In genomic region chr10:98340261-98340675, GRCh38 we compare ENCODE assay signal across 9 cellular contexts.
DNase-seq lines count a peak whose midpoint lies in the region; ATAC-seq and TF ChIP-seq lines count a peak whose summit lies in the region.
"Had no signal": no experiment of that assay in that cellular context is flagged by ENCODE, and none has a peak within 500 bp of the region (broad histone marks: within the 10 kb centered on the region; RNA-seq: fewer than 3 reads in every experiment).

No MANE protein-coding gene starts in this region.

- H3K4me1 ChIP-seq in left lung, result no peaks in the 10 kb centered on the region

- peak overlapping the region; percentile 52 to 82 (median 76) for H3K27ac Mint-ChIP-seq in immature natural killer cell
- no peak overlapping the region for H3K27ac Mint-ChIP-seq in activated T-helper 2 cell treated with anti-CD3 and anti-CD28 coated beads, Interferon-gamma antibody, Interleukin-2, Interleukin-4, amounts not matched to agents 10 μg/mL and 5 μg/mL and 100 μg/mL, durations not matched to agents 14 hours and 24 hours and 36 hours

- no peaks in the 10 kb centered on the region for H3K36me3 ChIP-seq in MG63
- H3K36me3 ChIP-seq in left lung, result no peaks in the 10 kb centered on the region

- H3K4me3 ChIP-seq in MG63 (no peak overlapping the region), left lung (no peak overlapping the region)

- H3K9me3 Mint-ChIP-seq in immature natural killer cell, result no peaks in the 10 kb centered on the region
- no peaks in the 10 kb centered on the region for H3K9me3 Mint-ChIP-seq in activated T-helper 2 cell treated with anti-CD3 and anti-CD28 coated beads, Interferon-gamma antibody, Interleukin-2, Interleukin-4, amounts not matched to agents 10 μg/mL and 5 μg/mL and 100 μg/mL, durations not matched to agents 14 hours and 24 hours and 36 hours

- H3K9me3 ChIP-seq in MG63 (no peaks in the 10 kb centered on the region), left lung (no peaks in the 10 kb centered on the region)

- DNase-seq in MG63 (peak; percentile 23), immature natural killer cell (peak; percentile 7 to 12 (median 10)), left lung (no peak), NCI-H2029 treated with DMSO at 0.1 percent for 48 hours (lab: John Stamatoyannopoulos, UW) (no peak)
- DNase-seq in activated T-helper 2 cell treated with anti-CD3 and anti-CD28 coated beads, Interferon-gamma antibody, Interleukin-2, Interleukin-4, amounts not matched to agents 10 μg/mL and 5 μg/mL and 100 μg/mL, durations not matched to agents 14 hours and 24 hours and 36 hours (ENCODE audit: low spot score), result no peak
- DNase-seq in stimulated activated CD8-positive, alpha-beta memory T cell treated with anti-CD3 and anti-CD28 coated beads, Interleukin-4, amount 100 ng/mL, for 48 hours, result no peak

- ATAC-seq in GM18511 (IDR thresholded peaks at IDR 0.05; ENCODE audit: unreplicated experiment), result peak; percentile 55
- peak; percentile 44 for ATAC-seq in GM21723 (IDR thresholded peaks at IDR 0.05; ENCODE audit: unreplicated experiment)
- no peak for ATAC-seq in left lung

- no peak for TF ChIP-seq CTCF in left lung (IDR thresholded peaks at IDR 0.05)

- intact Hi-C loops in left lung (cut with DNase I), result no loop called here
- intact Hi-C loops in activated T-helper 2 cell treated with anti-CD3 and anti-CD28 coated beads, Interferon-gamma antibody, Interleukin-2, Interleukin-4, amounts not matched to agents 10 μg/mL and 5 μg/mL and 100 μg/mL, durations not matched to agents 14 hours and 24 hours and 36 hours (cut with micrococcal nuclease), result no loop called here

- H3K36me3 Mint-ChIP-seq in immature natural killer cell, result no peaks in the 10 kb centered on the region
- no peaks in the 10 kb centered on the region for H3K36me3 Mint-ChIP-seq in activated T-helper 2 cell treated with anti-CD3 and anti-CD28 coated beads, Interferon-gamma antibody, Interleukin-2, Interleukin-4, amounts not matched to agents 10 μg/mL and 5 μg/mL and 100 μg/mL, durations not matched to agents 14 hours and 24 hours and 36 hours (ENCODE audit: low read depth)

- H3K27me3 Mint-ChIP-seq in immature natural killer cell (ENCODE audit: low read depth in 3 of 3), result peaks cover 0 to 2% (median 0%) of the 10 kb centered on the region in 3 donors
- H3K27me3 Mint-ChIP-seq in activated T-helper 2 cell treated with anti-CD3 and anti-CD28 coated beads, Interferon-gamma antibody, Interleukin-2, Interleukin-4, amounts not matched to agents 10 μg/mL and 5 μg/mL and 100 μg/mL, durations not matched to agents 14 hours and 24 hours and 36 hours (ENCODE audit: low read depth), result peaks cover 14% of the 10 kb centered on the region

- H3K4me1 Mint-ChIP-seq in immature natural killer cell, result peaks cover 26 to 35% of the 10 kb centered on the region in 2 donors
- peaks cover 8% of the 10 kb centered on the region for H3K4me1 Mint-ChIP-seq in activated T-helper 2 cell treated with anti-CD3 and anti-CD28 coated beads, Interferon-gamma antibody, Interleukin-2, Interleukin-4, amounts not matched to agents 10 μg/mL and 5 μg/mL and 100 μg/mL, durations not matched to agents 14 hours and 24 hours and 36 hours (ENCODE audit: low read depth)

- no peak overlapping the region for H3K27ac ChIP-seq in left lung
- H3K27ac ChIP-seq: HL-60 had no signal

- H3K4me3 Mint-ChIP-seq in immature natural killer cell, result peak overlapping the region; percentile 68 to 88 (median 79)
- no peak overlapping the region for H3K4me3 Mint-ChIP-seq in activated T-helper 2 cell treated with anti-CD3 and anti-CD28 coated beads, Interferon-gamma antibody, Interleukin-2, Interleukin-4, amounts not matched to agents 10 μg/mL and 5 μg/mL and 100 μg/mL, durations not matched to agents 14 hours and 24 hours and 36 hours (ENCODE audit: low read depth)

- no peaks in the 10 kb centered on the region for H3K27me3 ChIP-seq in MG63
- H3K27me3 ChIP-seq in left lung, result no peaks in the 10 kb centered on the region

Comparison
In these comparisons a context has a peak if more than half of its experiments do, and no peak if none do; other contexts are left out.
1. DNase-seq: peak in MG63 (single experiment) and immature natural killer cell (3 of 3); none in left lung (0 of 2), activated T-helper 2 cell treated with anti-CD3 and anti-CD28 coated beads, Interferon-gamma antibody, Interleukin-2, Interleukin-4, amounts not matched to agents 10 μg/mL and 5 μg/mL and 100 μg/mL, durations not matched to agents 14 hours and 24 hours and 36 hours (single experiment), NCI-H2029 treated with DMSO at 0.1 percent for 48 hours (single experiment) and stimulated activated CD8-positive, alpha-beta memory T cell treated with anti-CD3 and anti-CD28 coated beads, Interleukin-4, amount 100 ng/mL, for 48 hours (single experiment).